In the genomic region with DNA sequence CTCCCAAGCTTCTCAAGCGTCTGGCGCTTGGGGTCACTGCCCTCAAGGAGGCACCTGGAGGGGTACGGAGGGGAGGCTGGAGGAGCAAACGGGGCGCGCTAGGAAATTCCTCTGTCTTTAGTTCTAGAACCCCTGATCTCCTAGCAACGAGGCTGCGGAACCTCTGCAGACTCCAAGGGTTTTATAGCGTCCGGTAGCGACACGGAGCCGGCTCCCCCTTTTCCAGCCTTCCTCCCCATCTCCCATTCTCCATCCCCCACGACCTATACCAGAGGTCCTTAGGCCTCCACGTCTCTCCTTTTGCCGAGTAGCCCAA, we compare ENCODE assay signal across 8 cellular contexts. TPM values are rescaled to one million over a fixed set of nuclear protein-coding genes. Genes with fewer than 3 reads are reported as not detected.
DNase-seq lines count a peak whose midpoint lies in the region; ATAC-seq, FAIRE-seq and TF ChIP-seq lines count a peak whose summit lies in the region.

No MANE protein-coding gene starts in this region.

- H3K36me3 Mint-ChIP-seq in astrocyte (ENCODE audit: low read depth, unreplicated experiment) = peaks cover 12% of the 10 kb centered on the region

- TF ChIP-seq POLR2A in upper lobe of left lung (IDR thresholded peaks at IDR 0.05) = no peak

- no peak for TF ChIP-seq CTCF in cardiac muscle cell (IDR thresholded peaks at IDR 0.05; ENCODE audit: low read depth, low read length)
- no peak for TF ChIP-seq CTCF in astrocyte (IDR thresholded peaks at IDR 0.05; ENCODE audit: insufficient read depth, low read depth, low read length)
- TF ChIP-seq CTCF in lower lobe of right lung (IDR thresholded peaks at IDR 0.05) = no peak
- no peak for TF ChIP-seq CTCF in upper lobe of left lung (IDR thresholded peaks at IDR 0.05)

- H3K27me3 ChIP-seq in cardiac muscle cell (no peaks in the 10 kb centered on the region), astrocyte (ENCODE audit: insufficient read depth, low read length) (no peaks in the 10 kb centered on the region), lower lobe of right lung (ENCODE audit: low read depth) (no peaks in the 10 kb centered on the region), upper lobe of left lung (no peaks in the 10 kb centered on the region)

- no peaks in the 10 kb centered on the region for H3K9me3 ChIP-seq in cardiac muscle cell (ENCODE audit: low read depth)
- no peaks in the 10 kb centered on the region for H3K9me3 ChIP-seq in astrocyte (ENCODE audit: insufficient read depth, low read depth, low read length)
- H3K9me3 ChIP-seq in lower lobe of right lung = no peaks in the 10 kb centered on the region
- H3K9me3 ChIP-seq in upper lobe of left lung = no peaks in the 10 kb centered on the region

- H3K79me2 ChIP-seq in astrocyte (ENCODE audit: insufficient read depth, low read length) = peaks cover 15% of the 10 kb centered on the region

- WGBS in upper lobe of left lung, 2 donors = 32 to 36% methylated on average over 15 to 16 of the region's 16 CpGs

- H3K36me3 ChIP-seq in cardiac muscle cell = peaks cover 5% of the 10 kb centered on the region
- H3K36me3 ChIP-seq in astrocyte (ENCODE audit: insufficient read depth, low read length) = peaks cover 12% of the 10 kb centered on the region
- H3K36me3 ChIP-seq in lower lobe of right lung = peaks cover 28% of the 10 kb centered on the region
- H3K36me3 ChIP-seq in upper lobe of left lung = peaks cover 11 to 26% (median 21%) of the 10 kb centered on the region in 4 donors

- DNase-seq in cardiac muscle cell (ENCODE audit: low read depth in 1 of 2, low spot score in 1 of 2) (no peak), Right ventricle myocardium superior (no peak), astrocyte (ENCODE audit: low read depth) (no peak), lower lobe of right lung (no peak), upper lobe of left lung (no peak), SKM-1 (lab: John Stamatoyannopoulos, UW; ENCODE audit: unreplicated experiment) (no peak), kidney glomerular epithelial cell (lab: John Stamatoyannopoulos, UW) (no peak)
- DNase-seq in effector CD8-positive, alpha-beta T cell (lab: John Stamatoyannopoulos, UW) = no peak

- peak overlapping the region; percentile 99 for H3K4me3 Mint-ChIP-seq in astrocyte (ENCODE audit: unreplicated experiment)

- no peak for FAIRE-seq in astrocyte (lab: Jason Lieb, UNC)

- intact Hi-C loops in Right ventricle myocardium superior (cut with DNase I) = no loop called here
- intact Hi-C loops in lower lobe of right lung (cut with DNase I) = no loop called here

- H3K27ac ChIP-seq in cardiac muscle cell (peak overlapping the region; percentile 99), astrocyte (ENCODE audit: low read depth, low read length) (peak overlapping the region; percentile 98), lower lobe of right lung (peak overlapping the region; percentile 97), upper lobe of left lung (peak overlapping the region; percentile 83 to 93 (median 90))

- no peak overlapping the region for H3K9ac ChIP-seq in astrocyte (ENCODE audit: low read length)

- peak overlapping the region; percentile 99 for H3K4me2 ChIP-seq in astrocyte (ENCODE audit: low read length)

- H3K27ac Mint-ChIP-seq in astrocyte (ENCODE audit: unreplicated experiment) = no peak overlapping the region

- H3K4me1 Mint-ChIP-seq in astrocyte (ENCODE audit: low read depth, unreplicated experiment) = peaks cover 4% of the 10 kb centered on the region

- H3K4me1 ChIP-seq in cardiac muscle cell (ENCODE audit: low read depth) (no peaks in the 10 kb centered on the region), astrocyte (ENCODE audit: insufficient read depth, low read length) (peaks cover 7% of the 10 kb centered on the region), lower lobe of right lung (peaks cover 17% of the 10 kb centered on the region), upper lobe of left lung (peaks cover 20 to 25% (median 20%) of the 10 kb centered on the region in 4 donors)

- H3K4me3 ChIP-seq in cardiac muscle cell (no peak overlapping the region), astrocyte (ENCODE audit: insufficient read depth, low read depth, low read length) (no peak overlapping the region), lower lobe of right lung (peak overlapping the region; percentile 91), upper lobe of left lung (peak overlapping the region in 3 of 4 donors; percentile 94 to 100 (median 97))

- H3K27me3 Mint-ChIP-seq in astrocyte (ENCODE audit: low read depth, unreplicated experiment) = peaks cover 5% of the 10 kb centered on the region

- H3K9me3 Mint-ChIP-seq in astrocyte (ENCODE audit: unreplicated experiment) = no peaks in the 10 kb centered on the region

- H2AFZ ChIP-seq in astrocyte (ENCODE audit: low read depth, low read length) = peak overlapping the region; percentile 82

- TF ChIP-seq EP300 in upper lobe of left lung (IDR thresholded peaks at IDR 0.05) = no peak

- H4K20me1 ChIP-seq in astrocyte (ENCODE audit: insufficient read depth, low read length) = no peaks in the 10 kb centered on the region

- ATAC-seq in Right ventricle myocardium superior (ENCODE audit: poor library complexity) (no peak), lower lobe of right lung (no peak), upper lobe of left lung (ENCODE audit: low FRiP score in 2 of 2) (no peak)

RNA-seq across cellular contexts. Expression of gene CDIPT, which starts 0.6 kb away (rescaled TPM):
- 138 and 139 TPM in 2 replicates for total RNA-seq in cardiac muscle cell
- polyA plus RNA-seq in cardiac muscle cell = 144 TPM in 2 replicates
- 63.0 TPM for total RNA-seq in Right ventricle myocardium superior
- total RNA-seq in astrocyte = 88.1 and 92.0 TPM in 2 replicates
- 75.4 TPM for total RNA-seq in lower lobe of right lung
- 100 to 1,000 TPM in 1 of 6 donors, 10 to 100 TPM in 5; 60.3 to 119 (median 94.4) TPM for total RNA-seq in upper lobe of left lung

RNA-seq across cellular contexts. Expression of gene SEZ6L2, which starts 35.7 kb away (rescaled TPM):
- 13.9 and 21.1 TPM in 2 replicates for total RNA-seq in cardiac muscle cell
- 5.8 and 10.3 TPM in 2 replicates for polyA plus RNA-seq in cardiac muscle cell
- 0.70 TPM for total RNA-seq in Right ventricle myocardium superior
- 69.6 and 90.6 TPM in 2 replicates for total RNA-seq in astrocyte
- 10.7 TPM for total RNA-seq in lower lobe of right lung
- total RNA-seq in upper lobe of left lung = 10 to 100 TPM in 3 of 6 donors, 1 to 10 TPM in 3; 4.2 to 13.5 (median 8.2) TPM

RNA-seq across cellular contexts. Expression of gene ASPHD1, which starts 36.7 kb away (rescaled TPM):
- total RNA-seq in cardiac muscle cell (1.8 and 3.9 TPM in 2 replicates), Right ventricle myocardium superior (not detected), astrocyte (43.3 and 44.8 TPM in 2 replicates), lower lobe of right lung (1.6 TPM), upper lobe of left lung (1 to 10 TPM in 4 of 6 donors, under 1 TPM in 1, not detected in 1; 0.78 to 4.2 (median 2.4) TPM)
- polyA plus RNA-seq in cardiac muscle cell = 1.8 and 2.3 TPM in 2 replicates

RNA-seq across cellular contexts. Expression of gene MVP, which starts 43.4 kb away (rescaled TPM):
- total RNA-seq in cardiac muscle cell = 8.9 and 25.0 TPM in 2 replicates
- 9.3 and 21.2 TPM in 2 replicates for polyA plus RNA-seq in cardiac muscle cell
- 45.5 TPM for total RNA-seq in Right ventricle myocardium superior
- total RNA-seq in astrocyte = 38.7 and 40.1 TPM in 2 replicates
- total RNA-seq in lower lobe of right lung = 248 TPM
- total RNA-seq in upper lobe of left lung = 100 to 1,000 TPM; 260 to 411 (median 312) TPM

RNA-seq across cellular contexts. Expression of gene PAGR1, which starts 47.7 kb away (rescaled TPM):
- 113 and 120 TPM in 2 replicates for total RNA-seq in cardiac muscle cell
- 106 and 113 TPM in 2 replicates for polyA plus RNA-seq in cardiac muscle cell
- total RNA-seq in Right ventricle myocardium superior = 14.7 TPM
- total RNA-seq in astrocyte = 20.1 and 20.8 TPM in 2 replicates
- total RNA-seq in lower lobe of right lung = 18.1 TPM
- total RNA-seq in upper lobe of left lung = 10 to 100 TPM; 22.6 to 49.5 (median 34.6) TPM

Comparison
In these comparisons a context has a peak if more than half of its experiments do, and no peak if none do; other contexts are left out.
1. H3K4me3 ChIP-seq: peak in lower lobe of right lung (single experiment) and upper lobe of left lung (3 of 4); none in cardiac muscle cell (single experiment) and astrocyte (single experiment).
2. Peak in every context shown above with its lines, with median percentiles within 50 percentile points of each other: H3K27ac ChIP-seq.